In the genomic region with DNA sequence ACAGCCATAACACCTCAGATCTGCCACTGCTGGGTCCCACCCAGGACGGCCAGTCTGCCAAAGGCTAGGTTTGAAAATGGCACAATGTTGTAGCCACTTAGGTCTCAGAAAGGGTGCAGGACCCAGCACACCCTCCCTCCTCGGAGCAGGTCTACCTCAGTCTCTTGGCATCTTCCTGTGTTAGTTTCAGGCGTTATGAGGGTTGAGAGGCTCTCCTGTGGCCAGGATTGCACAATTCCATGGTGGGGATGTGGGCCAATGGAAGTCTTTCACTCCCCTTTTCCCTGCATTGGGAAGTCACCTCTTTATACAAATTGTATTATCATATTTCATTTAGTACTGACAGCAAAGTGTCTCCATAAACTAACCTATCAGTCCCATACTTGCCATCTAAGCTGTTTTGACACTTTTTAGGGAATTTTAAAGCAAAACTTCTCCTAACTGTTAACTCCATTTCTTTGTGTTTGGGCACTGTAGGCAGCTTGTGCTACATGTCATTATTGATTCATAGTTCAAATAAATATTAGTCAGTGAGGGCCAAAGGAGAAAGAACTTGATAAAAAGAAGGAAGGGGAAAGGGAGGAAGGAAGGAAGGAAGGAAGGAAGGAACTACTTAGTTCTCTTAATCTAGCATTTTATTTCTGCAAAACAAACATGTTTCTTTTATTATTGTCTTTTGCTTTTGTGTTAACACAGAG, we compare ENCODE assay signal across 19 cellular contexts.
"Had no signal": no experiment of that assay in that cellular context is flagged by ENCODE, and none has a peak within 500 bp of the region (broad histone marks: within the 10 kb centered on the region; RNA-seq: fewer than 3 reads in every experiment).

No MANE protein-coding gene starts in this region.

- H3K36me3 ChIP-seq: esophagus muscularis mucosa, gastrocnemius medialis, neutrophil, ovary, spleen, tibial nerve had no signal

- H3K9me3 ChIP-seq: gastrocnemius medialis, neutrophil, testis had no signal

- DNase-seq: effector memory CD4-positive, alpha-beta T cell; gastrocnemius medialis; kidney; left cardiac atrium; mucosa of descending colon; naive thymus-derived CD8-positive, alpha-beta T cell; ovary; spleen; stimulated activated CD4-positive, alpha-beta T cell treated with anti-CD3 and anti-CD28 coated beads, Interleukin-2, amount 100 ng/mL, for 24 hours; stimulated activated CD4-positive, alpha-beta T cell treated with anti-CD3 and anti-CD28 coated beads, Interleukin-4, amount 100 ng/mL, for 4 hours; stimulated activated naive B cell treated with anti-CD40 and anti-IgM and Interleukin-4, amounts not matched to agents 10 μg/mL and 1 μg/mL and 100 μg/mL, for 72 hours; stimulated activated naive CD8-positive, alpha-beta T cell treated with anti-CD3 and anti-CD28 coated beads, Interleukin-15, amount 100 ng/mL, for 72 hours; testis had no signal

- H3K4me1 ChIP-seq: gastrocnemius medialis, spleen, testis, tibial nerve had no signal

- H3K4me3 ChIP-seq: esophagus muscularis mucosa, gastrocnemius medialis, hepatocyte, mucosa of descending colon, ovary, spleen, testis, tibial nerve had no signal

- H3K4me2 ChIP-seq: hepatocyte had no signal

- FAIRE-seq: endometrium, kidney had no signal

- H3K27me3 ChIP-seq: esophagus muscularis mucosa, gastrocnemius medialis, hepatocyte, neutrophil, ovary, testis, tibial nerve had no signal

- H3K27ac ChIP-seq: esophagus muscularis mucosa, gastrocnemius medialis, hepatocyte, neutrophil, ovary, spleen, testis, tibial nerve had no signal

- ATAC-seq: gastrocnemius medialis; naive thymus-derived CD8-positive, alpha-beta T cell; sciatic nerve; stimulated activated naive B cell treated with anti-CD40 and anti-IgM and Interleukin-4, amounts not matched to agents 10 μg/mL and 1 μg/mL and 100 μg/mL, for 72 hours; stimulated activated naive CD8-positive, alpha-beta T cell treated with anti-CD3 and anti-CD28 coated beads, Interleukin-15, amount 100 ng/mL, for 72 hours had no signal
